ENCODE assay signal across 8 cellular contexts in the genomic region with DNA sequence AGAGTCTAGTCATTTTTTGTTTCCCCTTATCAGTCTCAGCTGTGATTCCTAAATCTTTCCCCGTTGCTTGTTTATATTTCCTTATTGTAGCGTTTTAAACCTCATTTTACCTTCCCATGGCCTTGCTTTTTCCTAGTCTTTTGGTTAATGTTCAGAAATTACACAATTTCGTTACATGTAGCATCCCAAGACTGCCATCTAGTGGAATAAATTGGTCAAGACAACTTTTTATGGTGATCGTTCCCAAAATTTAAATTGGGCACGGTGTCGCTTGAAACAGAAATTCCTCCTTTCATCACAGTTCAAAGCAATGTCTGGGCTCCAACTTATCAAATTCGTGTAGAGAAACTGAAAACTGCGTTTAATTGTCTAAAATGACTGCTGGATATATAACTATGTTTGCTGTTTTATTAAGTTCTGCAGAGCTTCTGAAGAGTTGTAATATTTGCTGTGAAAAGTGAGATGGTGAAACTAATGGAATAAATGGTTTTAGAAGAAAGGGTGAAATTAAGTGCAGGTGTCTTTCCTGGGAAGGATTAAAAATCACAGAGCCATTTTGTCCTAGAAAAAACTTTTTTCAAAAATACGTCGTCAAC.
DNase-seq lines count a peak whose midpoint lies in the region; ATAC-seq, FAIRE-seq and TF ChIP-seq lines count a peak whose summit lies in the region.

No MANE protein-coding gene starts in this region.

- H3K36me3 ChIP-seq in HCT116 (ENCODE audit: control insufficient read depth in 1 of 2, insufficient read depth in 2 of 2, low read length in 2 of 2) (no peaks in the 10 kb centered on the region), K562 (ENCODE audit: control insufficient read depth, insufficient read depth, low read length) (no peaks in the 10 kb centered on the region), left lung (no peaks in the 10 kb centered on the region)

- H3K27me3 ChIP-seq in HCT116 (ENCODE audit: insufficient read depth, low read length) (no peaks in the 10 kb centered on the region), K562 (ENCODE audit: control insufficient read depth in 2 of 2, insufficient read depth in 2 of 2, low read length in 2 of 2) (no peaks in the 10 kb centered on the region), left lung (no peaks in the 10 kb centered on the region)

- ATAC-seq in HCT116, result peak; percentile 54
- peak; percentile 48; the same call in 2 of the 3 replicates for ATAC-seq in K562
- ATAC-seq in left lung, result peak; percentile 74
- no peak for ATAC-seq in GM19324 (IDR thresholded peaks at IDR 0.05; ENCODE audit: low FRiP score, unreplicated experiment)
- ATAC-seq in Right ventricle myocardium inferior, result no peak

- H3K27ac ChIP-seq in HCT116 (ENCODE audit: low read depth, low read length) (no peak overlapping the region), K562 (ENCODE audit: extremely low read depth, low read depth, low read length) (no peak overlapping the region), left lung (no peak overlapping the region)

- TF ChIP-seq POLR2A in HCT116 (IDR thresholded peaks at IDR 0.05; ENCODE audit: borderline replicate concordance, extremely low read depth, insufficient read depth, insufficient read length) (no peak), K562 (conservative IDR thresholded peaks at IDR 0.05) (no peak)

- 2% methylated on average over 10 of the region's 10 CpGs for WGBS in K562 (ENCODE audit: insufficient coverage, low coverage, missing lambda C conversion rate)

- RAD21 ChIA-PET in HCT116 (lab: Charles Lee; ENCODE audit: low non-redundant PET in 1 of 2, low total read pairs in 2 of 2, uncharacterized antibody in 2 of 2, unreplicated experiment in 2 of 2), result no interaction called here

- H3K9me3 ChIP-seq in HCT116 (ENCODE audit: control insufficient read depth in 1 of 2, insufficient read depth in 1 of 2, low read depth in 1 of 2, low read length in 2 of 2) (no peaks in the 10 kb centered on the region), K562 (replicated peaks; ENCODE audit: control insufficient read depth, insufficient read depth, low read depth, low read length) (no peaks in the 10 kb centered on the region), left lung (no peaks in the 10 kb centered on the region)

- no peaks in the 10 kb centered on the region for H3K9me1 ChIP-seq in K562 (ENCODE audit: control insufficient read depth, insufficient read depth, low read length)

- H3K79me2 ChIP-seq in HCT116 (ENCODE audit: insufficient read depth, low read length) (no peaks in the 10 kb centered on the region), K562 (ENCODE audit: control insufficient read depth, insufficient read depth, low read length) (no peaks in the 10 kb centered on the region)

- H3K4me3 ChIP-seq in HCT116 (replicated peaks in 1 of 2; ENCODE audit: low read depth in 1 of 2, low read length in 2 of 2), result no peak overlapping the region
- no peak overlapping the region for H3K4me3 ChIP-seq in K562
- H3K4me3 ChIP-seq in left lung, result no peak overlapping the region

- intact Hi-C loops in HCT116 (cut with micrococcal nuclease) (loop anchor here (5.0 to 10.0 kb wide), 2 partner anchors 457 to 929 kb away; no protein-coding TSS in a partner anchor), K562 (cut with micrococcal nuclease) (loop anchor here (2.0 to 10.0 kb wide), 3 partner anchors 107 to 629 kb away; no protein-coding TSS in a partner anchor), left lung (cut with DNase I) (no loop called here), Right ventricle myocardium inferior (cut with DNase I) (loop anchor here (5.0 kb wide), 1 partner anchor 132 kb away; no protein-coding TSS in a partner anchor)

- CTCF ChIA-PET in HCT116 (lab: Charles Lee), result interaction anchor here (1.2 kb wide), 1 partner anchor 931 kb away, joined by 3 read pairs; no protein-coding TSS in a partner anchor
- CTCF ChIA-PET in K562 (lab: Yijun Ruan, JAX; ENCODE audit: low intra/inter-chr PET ratio), result interaction anchor here (0.6 to 1.2 kb wide), 2 partner anchors 191 to 868 kb away, joined by 4 to 5 read pairs; no protein-coding TSS in a partner anchor

- in situ Hi-C loops in K562 (cut with MboI), result no loop called here

- no peaks in the 10 kb centered on the region for H3K4me1 ChIP-seq in HCT116 (ENCODE audit: control insufficient read depth in 1 of 2, insufficient read depth in 2 of 2, low read length in 2 of 2)
- no peaks in the 10 kb centered on the region; a peak in 1 of 5 replicates for H3K4me1 ChIP-seq in K562 (replicated peaks in 1 of 2; ENCODE audit: control insufficient read depth in 2 of 2, insufficient read depth in 2 of 2, low read length in 2 of 2)
- peaks cover 0 to 8% of the 10 kb centered on the region in 2 donors for H3K4me1 ChIP-seq in left lung

- peak; percentile 44 for DNase-seq in EL
- peak; percentile 22 for DNase-seq in HCT116 (ENCODE audit: low read depth, low spot score)
- peak; percentile 50 for DNase-seq in NCI-H345 treated with DMSO at 0.1 percent for 48 hours (lab: John Stamatoyannopoulos, UW; ENCODE audit: unreplicated experiment)
- DNase-seq in K562 (ENCODE audit: extremely low read depth in 1 of 4, low spot score in 3 of 4), result peak; percentile 26 to 56 (median 40)
- no peak for DNase-seq in left lung
- DNase-seq in stimulated activated CD4-positive, alpha-beta T cell treated with anti-CD3 and anti-CD28 coated beads, Interleukin-4, amount 100 ng/mL, for 1 hour, result no peak
- DNase-seq in Right ventricle myocardium inferior (ENCODE audit: missing footprints), result no peak

- peak; percentile 76 for TF ChIP-seq RAD21 in HCT116 (IDR thresholded peaks at IDR 0.05; ENCODE audit: low read depth)
- TF ChIP-seq RAD21 in K562 (CRISPR knock-in tag; conservative IDR thresholded peaks at IDR 0.05 in 1 of 2, IDR thresholded peaks at IDR 0.05 in 1 of 2), result peak; percentile 66 to 82

- no peaks in the 10 kb centered on the region for H3K9me2 ChIP-seq in HCT116 (ENCODE audit: insufficient read depth)

- H3K9ac ChIP-seq in HCT116 (ENCODE audit: low read length) (no peak overlapping the region), K562 (ENCODE audit: insufficient read depth in 1 of 2, low read depth in 2 of 2, low read length in 2 of 2) (no peak overlapping the region)

- TF ChIP-seq CTCF in HCT116 (IDR thresholded peaks at IDR 0.05 in 2 of 3, conservative IDR thresholded peaks at IDR 0.05 in 1 of 3; ENCODE audit: borderline replicate concordance in 1 of 3, insufficient read depth in 1 of 3, low read depth in 2 of 3, low read length in 2 of 3) (peak; percentile 35 to 86 (median 59); a peak in 5 of 6 replicates), K562 (IDR thresholded peaks at IDR 0.05 in 2 of 3, conservative IDR thresholded peaks at IDR 0.05 in 1 of 3; ENCODE audit: insufficient read depth in 2 of 3, low read depth in 1 of 3, low read length in 3 of 3) (peak; percentile 48 to 82 (median 60); a peak in 4 of 6 replicates), left lung (IDR thresholded peaks at IDR 0.05) (peak; percentile 60 to 78)

- FAIRE-seq in K562 (lab: Jason Lieb, UNC), result peak; percentile 82

- H2AFZ ChIP-seq in HCT116 (ENCODE audit: low read depth, low read length, poor library complexity, severe bottlenecking) (peak overlapping the region; percentile 55), K562 (ENCODE audit: low read depth, low read length) (peak overlapping the region; percentile 78)

- TF ChIP-seq EP300 in K562 (IDR thresholded peaks at IDR 0.05; ENCODE audit: low read length), result no peak

- BruUV-seq in HCT116 (replicated peaks; lab: Mats Ljungman, UMichigan) (no TSS peak), K562 (replicated peaks; lab: Mats Ljungman, UMichigan) (no TSS peak)

- H4K20me1 ChIP-seq in HCT116 (ENCODE audit: insufficient read depth), result no peaks in the 10 kb centered on the region
- H4K20me1 ChIP-seq in K562 (replicated peaks; ENCODE audit: control insufficient read depth, insufficient read depth, low read length), result no peaks in the 10 kb centered on the region

- POLR2A ChIA-PET in HCT116 (lab: Charles Lee), result no interaction called here
- POLR2A ChIA-PET in K562 (lab: Yijun Ruan, JAX), result no interaction called here

- H3K4me2 ChIP-seq in HCT116 (ENCODE audit: low read length) (peak overlapping the region; percentile 43), K562 (ENCODE audit: insufficient read depth, low read length) (no peak overlapping the region)

TF ChIP-seq in HCT116, 20 proteins besides CTCF, POLR2A, EP300 and RAD21:
- TF ChIP-seq ZNF274 (IDR thresholded peaks at IDR 0.05; ENCODE audit: low read depth, low read length) (no peak), CEBPB (IDR thresholded peaks at IDR 0.05; ENCODE audit: low read depth) (peak; percentile 70; the same call in 1 of the 2 replicates), YY1 (IDR thresholded peaks at IDR 0.05; ENCODE audit: extremely low read depth, insufficient replicate concordance, low read depth, low read length) (no peak), TCF7L2 (IDR thresholded peaks at IDR 0.05; ENCODE audit: borderline replicate concordance, extremely low read depth, insufficient read depth, insufficient read length) (no peak)

TF ChIP-seq in K562, 482 proteins besides CTCF, POLR2A, EP300 and RAD21 (continues in another document):
- TF ChIP-seq, protein P1, sequence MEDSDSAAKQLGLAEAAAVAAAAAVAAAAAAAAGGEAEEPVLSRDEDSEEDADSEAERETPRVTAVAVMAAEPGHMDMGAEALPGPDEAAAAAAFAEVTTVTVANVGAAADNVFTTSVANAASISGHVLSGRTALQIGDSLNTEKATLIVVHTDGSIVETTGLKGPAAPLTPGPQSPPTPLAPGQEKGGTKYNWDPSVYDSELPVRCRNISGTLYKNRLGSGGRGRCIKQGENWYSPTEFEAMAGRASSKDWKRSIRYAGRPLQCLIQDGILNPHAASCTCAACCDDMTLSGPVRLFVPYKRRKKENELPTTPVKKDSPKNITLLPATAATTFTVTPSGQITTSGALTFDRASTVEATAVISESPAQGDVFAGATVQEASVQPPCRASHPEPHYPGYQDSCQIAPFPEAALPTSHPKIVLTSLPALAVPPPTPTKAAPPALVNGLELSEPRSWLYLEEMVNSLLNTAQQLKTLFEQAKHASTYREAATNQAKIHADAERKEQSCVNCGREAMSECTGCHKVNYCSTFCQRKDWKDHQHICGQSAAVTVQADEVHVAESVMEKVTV (CRISPR knock-in tag; IDR thresholded peaks at IDR 0.05), result peak; percentile 62; the same call in 1 of the 2 replicates
- TF ChIP-seq, protein P2, sequence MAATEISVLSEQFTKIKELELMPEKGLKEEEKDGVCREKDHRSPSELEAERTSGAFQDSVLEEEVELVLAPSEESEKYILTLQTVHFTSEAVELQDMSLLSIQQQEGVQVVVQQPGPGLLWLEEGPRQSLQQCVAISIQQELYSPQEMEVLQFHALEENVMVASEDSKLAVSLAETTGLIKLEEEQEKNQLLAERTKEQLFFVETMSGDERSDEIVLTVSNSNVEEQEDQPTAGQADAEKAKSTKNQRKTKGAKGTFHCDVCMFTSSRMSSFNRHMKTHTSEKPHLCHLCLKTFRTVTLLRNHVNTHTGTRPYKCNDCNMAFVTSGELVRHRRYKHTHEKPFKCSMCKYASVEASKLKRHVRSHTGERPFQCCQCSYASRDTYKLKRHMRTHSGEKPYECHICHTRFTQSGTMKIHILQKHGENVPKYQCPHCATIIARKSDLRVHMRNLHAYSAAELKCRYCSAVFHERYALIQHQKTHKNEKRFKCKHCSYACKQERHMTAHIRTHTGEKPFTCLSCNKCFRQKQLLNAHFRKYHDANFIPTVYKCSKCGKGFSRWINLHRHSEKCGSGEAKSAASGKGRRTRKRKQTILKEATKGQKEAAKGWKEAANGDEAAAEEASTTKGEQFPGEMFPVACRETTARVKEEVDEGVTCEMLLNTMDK (IDR thresholded peaks at IDR 0.05; ENCODE audit: borderline replicate concordance, insufficient read depth, low read depth, low read length, poor library complexity, severe bottlenecking), result no peak

Comparison
In these comparisons a context has a peak if more than half of its experiments do, and no peak if none do; other contexts are left out.
1. DNase-seq: peak in EL (single experiment), HCT116 (single experiment), NCI-H345 treated with DMSO at 0.1 percent for 48 hours (single experiment) and K562 (4 of 4); none in left lung (0 of 2), stimulated activated CD4-positive, alpha-beta T cell treated with anti-CD3 and anti-CD28 coated beads, Interleukin-4, amount 100 ng/mL, for 1 hour (single experiment) and Right ventricle myocardium inferior (single experiment).
2. ATAC-seq: peak in HCT116 (single experiment), K562 (single experiment) and left lung (single experiment); none in GM19324 (single experiment) and Right ventricle myocardium inferior (single experiment).
3. intact Hi-C loops: an anchor here in HCT116 (5.0 to 10.0 kb wide), K562 (2.0 to 10.0 kb wide) and Right ventricle myocardium inferior (5.0 kb wide); none called in left lung.
4. Peak in every context shown above with its lines, with median percentiles within 50 percentile points of each other: CTCF ChIP-seq.